In genomic region chr7:30594540-30595460, GRCh38 we compare ENCODE assay signal across 8 cellular contexts. TPM values are rescaled to one million over a fixed set of nuclear protein-coding genes. Genes with fewer than 3 reads are reported as not detected.
A peak's percentile ranks its signal among the peaks of the same experiment; 100 is the strongest.
DNase-seq lines count a peak whose midpoint lies in the region; ATAC-seq and TF ChIP-seq lines count a peak whose summit lies in the region.

A gene with protein sequence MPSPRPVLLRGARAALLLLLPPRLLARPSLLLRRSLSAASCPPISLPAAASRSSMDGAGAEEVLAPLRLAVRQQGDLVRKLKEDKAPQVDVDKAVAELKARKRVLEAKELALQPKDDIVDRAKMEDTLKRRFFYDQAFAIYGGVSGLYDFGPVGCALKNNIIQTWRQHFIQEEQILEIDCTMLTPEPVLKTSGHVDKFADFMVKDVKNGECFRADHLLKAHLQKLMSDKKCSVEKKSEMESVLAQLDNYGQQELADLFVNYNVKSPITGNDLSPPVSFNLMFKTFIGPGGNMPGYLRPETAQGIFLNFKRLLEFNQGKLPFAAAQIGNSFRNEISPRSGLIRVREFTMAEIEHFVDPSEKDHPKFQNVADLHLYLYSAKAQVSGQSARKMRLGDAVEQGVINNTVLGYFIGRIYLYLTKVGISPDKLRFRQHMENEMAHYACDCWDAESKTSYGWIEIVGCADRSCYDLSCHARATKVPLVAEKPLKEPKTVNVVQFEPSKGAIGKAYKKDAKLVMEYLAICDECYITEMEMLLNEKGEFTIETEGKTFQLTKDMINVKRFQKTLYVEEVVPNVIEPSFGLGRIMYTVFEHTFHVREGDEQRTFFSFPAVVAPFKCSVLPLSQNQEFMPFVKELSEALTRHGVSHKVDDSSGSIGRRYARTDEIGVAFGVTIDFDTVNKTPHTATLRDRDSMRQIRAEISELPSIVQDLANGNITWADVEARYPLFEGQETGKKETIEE (plus strand): TSS chr7:30594878. CDS start chr7:30594922, 44 bp downstream.

- H3K9me3 ChIP-seq in BLaER1 (no peaks in the 10 kb centered on the region), colonic mucosa (no peaks in the 10 kb centered on the region)

- peaks cover 27% of the 10 kb centered on the region for H3K36me3 Mint-ChIP-seq in activated CD4-positive, alpha-beta T cell treated with anti-CD3 and anti-CD28 coated beads, Interleukin-2, amount 10 ng/mL, durations not matched to agents 24 days and 14 days (ENCODE audit: low read depth)

- H3K27me3 ChIP-seq in BLaER1 (no peaks in the 10 kb centered on the region), colonic mucosa (no peaks in the 10 kb centered on the region)

- H3K4me3 ChIP-seq in BLaER1 (peak within 1 kb of the TSS; percentile 90), colonic mucosa (peak within 1 kb of the TSS; percentile 81)

- H3K4me2 ChIP-seq in BLaER1: peak within 1 kb of the TSS; percentile 91

- peaks cover 49% of the 10 kb centered on the region for H3K4me1 Mint-ChIP-seq in activated CD4-positive, alpha-beta T cell treated with anti-CD3 and anti-CD28 coated beads, Interleukin-2, amount 10 ng/mL, durations not matched to agents 24 days and 14 days

- no peak for TF ChIP-seq CTCF in colonic mucosa (IDR thresholded peaks at IDR 0.05)

- peaks cover 20% of the 10 kb centered on the region for H3K36me3 ChIP-seq in BLaER1
- no peaks in the 10 kb centered on the region for H3K36me3 ChIP-seq in colonic mucosa

- peaks cover 31% of the 10 kb centered on the region for H3K4me1 ChIP-seq in BLaER1
- H3K4me1 ChIP-seq in colonic mucosa: peaks cover 6% of the 10 kb centered on the region

- peak; percentile 96 for ATAC-seq in GM19324 (IDR thresholded peaks at IDR 0.05; ENCODE audit: low FRiP score, unreplicated experiment)
- ATAC-seq in HG03460 (IDR thresholded peaks at IDR 0.05; ENCODE audit: unreplicated experiment): peak; percentile 81
- ATAC-seq in left colon: peak; percentile 91

- H4K20me1 ChIP-seq in BLaER1: peaks cover 42% of the 10 kb centered on the region

- H3K27me3 Mint-ChIP-seq in activated CD4-positive, alpha-beta T cell treated with anti-CD3 and anti-CD28 coated beads, Interleukin-2, amount 10 ng/mL, durations not matched to agents 24 days and 14 days: no peaks in the 10 kb centered on the region

- no peaks in the 10 kb centered on the region for H3K9me3 Mint-ChIP-seq in activated CD4-positive, alpha-beta T cell treated with anti-CD3 and anti-CD28 coated beads, Interleukin-2, amount 10 ng/mL, durations not matched to agents 24 days and 14 days

- peak within 1 kb of the TSS; percentile 98 for H3K27ac ChIP-seq in BLaER1
- peak within 1 kb of the TSS; percentile 88 for H3K27ac ChIP-seq in colonic mucosa

- H3K27ac Mint-ChIP-seq in activated CD4-positive, alpha-beta T cell treated with anti-CD3 and anti-CD28 coated beads, Interleukin-2, amount 10 ng/mL, durations not matched to agents 24 days and 14 days: peak within 1 kb of the TSS; percentile 98

- intact Hi-C loops in activated CD4-positive, alpha-beta T cell treated with anti-CD3 and anti-CD28 coated beads, Interleukin-2, amount 10 ng/mL, durations not matched to agents 24 days and 14 days (cut with micrococcal nuclease): loop anchor here (1.0 to 10.0 kb wide), 8 partner anchors 18 to 1900 kb away; partner anchors contain the start of genes AVL9, FKBP14, GGCT and LSM5
- intact Hi-C loops in colonic mucosa (cut with DNase I): no loop called here
- intact Hi-C loops in left colon (cut with DNase I, micrococcal nuclease): no loop called here

- H3K9ac ChIP-seq in BLaER1: peak within 1 kb of the TSS; percentile 98
- H3K9ac ChIP-seq in colonic mucosa (ENCODE audit: low read depth in 2 of 2, low read length in 2 of 2): peak within 1 kb of the TSS; percentile 96 to 98

- DNase-seq in NCI-H526 treated with DMSO at 0.1 percent for 48 hours (lab: John Stamatoyannopoulos, UW): peak; percentile 83
- peak; percentile 97 for DNase-seq in activated CD4-positive, alpha-beta T cell treated with anti-CD3 and anti-CD28 coated beads, Interleukin-2, amount 10 ng/mL, durations not matched to agents 24 days and 14 days
- DNase-seq in colonic mucosa: peak; percentile 90
- DNase-seq in left colon: peak; percentile 86 to 94
- peak; percentile 85 to 88 for DNase-seq in stimulated activated CD4-positive, alpha-beta T cell treated with anti-CD3 and anti-CD28 coated beads, Interleukin-1b, Interleukin-23, amount 100 ng/mL, for 4 hours (ENCODE audit: low read depth in 2 of 2)

- peak within 1 kb of the TSS; percentile 94 for H3K4me3 Mint-ChIP-seq in activated CD4-positive, alpha-beta T cell treated with anti-CD3 and anti-CD28 coated beads, Interleukin-2, amount 10 ng/mL, durations not matched to agents 24 days and 14 days

RNA-seq across cellular contexts. Expression of the gene that starts here (rescaled TPM):
- total RNA-seq in activated CD4-positive, alpha-beta T cell treated with anti-CD3 and anti-CD28 coated beads, Interleukin-2, amount 10 ng/mL, durations not matched to agents 24 days and 14 days: 261 and 262 TPM in 2 replicates
- total RNA-seq in colonic mucosa (100 to 1,000 TPM in 1 of 2 donors, 10 to 100 TPM in 1; 90.9 to 144 TPM), left colon (100 to 1,000 TPM in 1 of 2 donors, 10 to 100 TPM in 1; 57.8 to 104 TPM)

Comparison
In these comparisons a context has a peak if more than half of its experiments do, and no peak if none do; other contexts are left out.
1. Peak in every context shown above with its lines: DNase-seq, ATAC-seq, H3K4me3 ChIP-seq and H3K27ac ChIP-seq.